In the genomic region with DNA sequence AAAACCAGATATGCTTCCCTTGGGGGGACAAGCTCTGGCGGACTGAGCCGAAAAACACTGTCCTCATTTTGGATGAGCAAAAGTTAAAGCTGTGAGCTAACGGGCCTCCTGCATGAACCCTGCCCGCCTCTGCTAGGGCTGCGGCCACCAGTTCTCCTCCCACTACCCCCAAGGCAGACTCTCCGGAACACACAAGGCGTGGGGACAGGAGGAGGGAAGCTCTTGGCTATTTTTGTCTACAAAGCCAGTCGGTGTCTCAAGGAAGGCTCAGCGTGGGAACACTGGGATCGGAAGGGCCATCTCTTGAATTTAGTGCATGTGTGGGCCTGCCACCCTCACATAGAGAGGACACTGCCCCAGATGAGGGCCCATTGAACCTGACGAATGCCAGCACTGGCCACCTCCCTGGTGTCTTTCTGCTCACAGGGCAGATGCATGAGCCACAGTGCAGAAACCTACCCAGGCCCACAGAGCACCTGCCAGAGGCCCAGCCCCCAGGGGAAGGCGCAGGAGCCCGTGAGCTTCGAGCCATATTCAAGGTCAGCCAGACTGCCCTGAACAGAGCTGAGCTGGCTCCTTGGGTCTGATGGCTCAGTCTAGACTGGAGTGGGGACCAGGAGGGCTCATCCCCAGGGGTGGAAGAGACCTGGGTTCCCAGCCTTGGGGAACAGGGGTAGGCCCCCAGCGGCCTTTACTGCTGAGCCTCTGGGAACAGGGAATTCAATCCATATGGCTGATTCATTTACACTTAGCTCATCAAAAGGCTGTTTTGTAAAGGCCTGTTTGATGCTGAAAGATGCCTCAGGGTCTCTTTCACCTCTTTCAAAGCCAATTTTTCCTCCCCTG, we compare ENCODE assay signal across 1 cellular context.
TF ChIP-seq lines count a peak whose summit lies in the region.

No MANE protein-coding gene starts in this region.

TF ChIP-seq in GM23338, 12 proteins besides CTCF, POLR2A, EP300 and RAD21 (continued from another document):
- TF ChIP-seq, protein P1, sequence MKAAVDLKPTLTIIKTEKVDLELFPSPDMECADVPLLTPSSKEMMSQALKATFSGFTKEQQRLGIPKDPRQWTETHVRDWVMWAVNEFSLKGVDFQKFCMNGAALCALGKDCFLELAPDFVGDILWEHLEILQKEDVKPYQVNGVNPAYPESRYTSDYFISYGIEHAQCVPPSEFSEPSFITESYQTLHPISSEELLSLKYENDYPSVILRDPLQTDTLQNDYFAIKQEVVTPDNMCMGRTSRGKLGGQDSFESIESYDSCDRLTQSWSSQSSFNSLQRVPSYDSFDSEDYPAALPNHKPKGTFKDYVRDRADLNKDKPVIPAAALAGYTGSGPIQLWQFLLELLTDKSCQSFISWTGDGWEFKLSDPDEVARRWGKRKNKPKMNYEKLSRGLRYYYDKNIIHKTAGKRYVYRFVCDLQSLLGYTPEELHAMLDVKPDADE (IDR thresholded peaks at IDR 0.05) = no peak
- no peak for TF ChIP-seq CREB1 (CRISPR knock-in tag; IDR thresholded peaks at IDR 0.05; ENCODE audit: low read depth)
